Comparison of ENCODE assay signal across 11 cellular contexts in genomic region chr1:183812686-183813569, GRCh38. TPM values are rescaled to one million over a fixed set of nuclear protein-coding genes. Genes with fewer than 3 reads are reported as not detected.
DNase-seq lines count a peak whose midpoint lies in the region; ATAC-seq and TF ChIP-seq lines count a peak whose summit lies in the region.
"Had no signal": no experiment of that assay in that cellular context is flagged by ENCODE, and none has a peak within 500 bp of the region (broad histone marks: within the 10 kb centered on the region; RNA-seq: fewer than 3 reads in every experiment).

No MANE protein-coding gene starts in this region.

- H3K4me1 Mint-ChIP-seq in WTC11 (peaks cover 38% of the 10 kb centered on the region), osteocyte (ENCODE audit: unreplicated experiment) (peaks cover 94% of the 10 kb centered on the region)
- H3K4me1 Mint-ChIP-seq: activated CD4-positive, alpha-beta T cell treated with anti-CD3 and anti-CD28 coated beads, Interleukin-2, amount 10 ng/mL, durations not matched to agents 7 days and 5 days had no signal

- POLR2A ChIA-PET in WTC11 (lab: Charles Lee), result no interaction called here

- no peaks in the 10 kb centered on the region for H3K36me3 Mint-ChIP-seq in WTC11
- peaks cover 31% of the 10 kb centered on the region for H3K36me3 Mint-ChIP-seq in osteocyte (ENCODE audit: unreplicated experiment)

- ATAC-seq in WTC11 (peak; percentile 74), foreskin keratinocyte (peak; percentile 68), HG03469 (IDR thresholded peaks at IDR 0.05; ENCODE audit: unreplicated experiment) (no peak)

- no peak overlapping the region for H3K4me3 Mint-ChIP-seq in WTC11
- H3K4me3 Mint-ChIP-seq in osteocyte (ENCODE audit: unreplicated experiment), result peak overlapping the region; percentile 23
- H3K4me3 Mint-ChIP-seq: activated CD4-positive, alpha-beta T cell treated with anti-CD3 and anti-CD28 coated beads, Interleukin-2, amount 10 ng/mL, durations not matched to agents 7 days and 5 days had no signal

- no peak for TF ChIP-seq CTCF in WTC11 (IDR thresholded peaks at IDR 0.05)
- TF ChIP-seq CTCF in foreskin keratinocyte (conservative IDR thresholded peaks at IDR 0.05), result no peak
- no peak for TF ChIP-seq CTCF in osteocyte (IDR thresholded peaks at IDR 0.05)

- H3K27me3 Mint-ChIP-seq in WTC11 (ENCODE audit: low read depth), result no peaks in the 10 kb centered on the region
- no peaks in the 10 kb centered on the region for H3K27me3 Mint-ChIP-seq in osteocyte (ENCODE audit: unreplicated experiment)
- H3K27me3 Mint-ChIP-seq: activated CD4-positive, alpha-beta T cell treated with anti-CD3 and anti-CD28 coated beads, Interleukin-2, amount 10 ng/mL, durations not matched to agents 7 days and 5 days had no signal

- H3K9me3 Mint-ChIP-seq in WTC11, result no peaks in the 10 kb centered on the region
- no peaks in the 10 kb centered on the region for H3K9me3 Mint-ChIP-seq in osteocyte (ENCODE audit: unreplicated experiment)
- H3K9me3 Mint-ChIP-seq: activated CD4-positive, alpha-beta T cell treated with anti-CD3 and anti-CD28 coated beads, Interleukin-2, amount 10 ng/mL, durations not matched to agents 7 days and 5 days had no signal

- DNase-seq in ELR (ENCODE audit: low read depth) (peak; percentile 48), WTC11 (ENCODE audit: low spot score) (peak; percentile 14), foreskin keratinocyte (peak; percentile 21 to 64), osteocyte (ENCODE audit: extremely low spot score, unreplicated experiment) (no peak), Kasumi-1 (lab: John Stamatoyannopoulos, UW) (no peak), activated gamma-delta T cell (lab: John Stamatoyannopoulos, UW) (no peak), NCI-H1694 treated with DMSO at 0.1 percent for 48 hours (lab: John Stamatoyannopoulos, UW) (no peak)
- DNase-seq: activated CD4-positive, alpha-beta T cell treated with anti-CD3 and anti-CD28 coated beads, Interleukin-2, amount 10 ng/mL, durations not matched to agents 7 days and 5 days had no signal

- no peaks in the 10 kb centered on the region for H3K27me3 ChIP-seq in foreskin keratinocyte
- H3K27me3 ChIP-seq: adrenal gland had no signal

- no peak overlapping the region for H3K27ac ChIP-seq in foreskin keratinocyte
- H3K27ac ChIP-seq: RWPE1 had no signal

- peaks cover 4% of the 10 kb centered on the region for H3K4me1 ChIP-seq in foreskin keratinocyte

- H3K27ac Mint-ChIP-seq in WTC11 (no peak overlapping the region), osteocyte (ENCODE audit: unreplicated experiment) (peak overlapping the region; percentile 86)
- H3K27ac Mint-ChIP-seq: activated CD4-positive, alpha-beta T cell treated with anti-CD3 and anti-CD28 coated beads, Interleukin-2, amount 10 ng/mL, durations not matched to agents 7 days and 5 days had no signal

- CTCF ChIA-PET in WTC11 (lab: Charles Lee), result interaction anchor here (0.9 kb wide), 1 partner anchor 103 kb away, joined by 6 read pairs; no protein-coding TSS in a partner anchor

TF ChIP-seq in WTC11, 78 proteins besides CTCF, POLR2A, EP300 and RAD21:
- TF ChIP-seq ZNF423 (CRISPR knock-in tag; IDR thresholded peaks at IDR 0.05), result no peak
- TF ChIP-seq SP1 (CRISPR knock-in tag; conservative IDR thresholded peaks at IDR 0.05), result no peak
- TF ChIP-seq, protein P1, sequence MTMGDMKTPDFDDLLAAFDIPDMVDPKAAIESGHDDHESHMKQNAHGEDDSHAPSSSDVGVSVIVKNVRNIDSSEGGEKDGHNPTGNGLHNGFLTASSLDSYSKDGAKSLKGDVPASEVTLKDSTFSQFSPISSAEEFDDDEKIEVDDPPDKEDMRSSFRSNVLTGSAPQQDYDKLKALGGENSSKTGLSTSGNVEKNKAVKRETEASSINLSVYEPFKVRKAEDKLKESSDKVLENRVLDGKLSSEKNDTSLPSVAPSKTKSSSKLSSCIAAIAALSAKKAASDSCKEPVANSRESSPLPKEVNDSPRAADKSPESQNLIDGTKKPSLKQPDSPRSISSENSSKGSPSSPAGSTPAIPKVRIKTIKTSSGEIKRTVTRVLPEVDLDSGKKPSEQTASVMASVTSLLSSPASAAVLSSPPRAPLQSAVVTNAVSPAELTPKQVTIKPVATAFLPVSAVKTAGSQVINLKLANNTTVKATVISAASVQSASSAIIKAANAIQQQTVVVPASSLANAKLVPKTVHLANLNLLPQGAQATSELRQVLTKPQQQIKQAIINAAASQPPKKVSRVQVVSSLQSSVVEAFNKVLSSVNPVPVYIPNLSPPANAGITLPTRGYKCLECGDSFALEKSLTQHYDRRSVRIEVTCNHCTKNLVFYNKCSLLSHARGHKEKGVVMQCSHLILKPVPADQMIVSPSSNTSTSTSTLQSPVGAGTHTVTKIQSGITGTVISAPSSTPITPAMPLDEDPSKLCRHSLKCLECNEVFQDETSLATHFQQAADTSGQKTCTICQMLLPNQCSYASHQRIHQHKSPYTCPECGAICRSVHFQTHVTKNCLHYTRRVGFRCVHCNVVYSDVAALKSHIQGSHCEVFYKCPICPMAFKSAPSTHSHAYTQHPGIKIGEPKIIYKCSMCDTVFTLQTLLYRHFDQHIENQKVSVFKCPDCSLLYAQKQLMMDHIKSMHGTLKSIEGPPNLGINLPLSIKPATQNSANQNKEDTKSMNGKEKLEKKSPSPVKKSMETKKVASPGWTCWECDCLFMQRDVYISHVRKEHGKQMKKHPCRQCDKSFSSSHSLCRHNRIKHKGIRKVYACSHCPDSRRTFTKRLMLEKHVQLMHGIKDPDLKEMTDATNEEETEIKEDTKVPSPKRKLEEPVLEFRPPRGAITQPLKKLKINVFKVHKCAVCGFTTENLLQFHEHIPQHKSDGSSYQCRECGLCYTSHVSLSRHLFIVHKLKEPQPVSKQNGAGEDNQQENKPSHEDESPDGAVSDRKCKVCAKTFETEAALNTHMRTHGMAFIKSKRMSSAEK (CRISPR knock-in tag; IDR thresholded peaks at IDR 0.05; ENCODE audit: borderline replicate concordance), result no peak
- no peak for TF ChIP-seq NR2C2 (CRISPR knock-in tag; IDR thresholded peaks at IDR 0.05)
- TF ChIP-seq TP53 (CRISPR knock-in tag; IDR thresholded peaks at IDR 0.05), result no peak
- TF ChIP-seq, protein P2, sequence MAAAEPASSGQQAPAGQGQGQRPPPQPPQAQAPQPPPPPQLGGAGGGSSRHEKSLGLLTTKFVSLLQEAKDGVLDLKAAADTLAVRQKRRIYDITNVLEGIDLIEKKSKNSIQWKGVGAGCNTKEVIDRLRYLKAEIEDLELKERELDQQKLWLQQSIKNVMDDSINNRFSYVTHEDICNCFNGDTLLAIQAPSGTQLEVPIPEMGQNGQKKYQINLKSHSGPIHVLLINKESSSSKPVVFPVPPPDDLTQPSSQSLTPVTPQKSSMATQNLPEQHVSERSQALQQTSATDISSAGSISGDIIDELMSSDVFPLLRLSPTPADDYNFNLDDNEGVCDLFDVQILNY (CRISPR knock-in tag; IDR thresholded peaks at IDR 0.05), result no peak
- TF ChIP-seq, protein P3, sequence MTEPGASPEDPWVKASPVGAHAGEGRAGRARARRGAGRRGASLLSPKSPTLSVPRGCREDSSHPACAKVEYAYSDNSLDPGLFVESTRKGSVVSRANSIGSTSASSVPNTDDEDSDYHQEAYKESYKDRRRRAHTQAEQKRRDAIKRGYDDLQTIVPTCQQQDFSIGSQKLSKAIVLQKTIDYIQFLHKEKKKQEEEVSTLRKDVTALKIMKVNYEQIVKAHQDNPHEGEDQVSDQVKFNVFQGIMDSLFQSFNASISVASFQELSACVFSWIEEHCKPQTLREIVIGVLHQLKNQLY (CRISPR knock-in tag; IDR thresholded peaks at IDR 0.05), result no peak
- TF ChIP-seq ZNF263 (CRISPR knock-in tag; IDR thresholded peaks at IDR 0.05; ENCODE audit: low read depth), result no peak
- TF ChIP-seq EMX1 (CRISPR knock-in tag; IDR thresholded peaks at IDR 0.05), result no peak
- TF ChIP-seq, protein P4, sequence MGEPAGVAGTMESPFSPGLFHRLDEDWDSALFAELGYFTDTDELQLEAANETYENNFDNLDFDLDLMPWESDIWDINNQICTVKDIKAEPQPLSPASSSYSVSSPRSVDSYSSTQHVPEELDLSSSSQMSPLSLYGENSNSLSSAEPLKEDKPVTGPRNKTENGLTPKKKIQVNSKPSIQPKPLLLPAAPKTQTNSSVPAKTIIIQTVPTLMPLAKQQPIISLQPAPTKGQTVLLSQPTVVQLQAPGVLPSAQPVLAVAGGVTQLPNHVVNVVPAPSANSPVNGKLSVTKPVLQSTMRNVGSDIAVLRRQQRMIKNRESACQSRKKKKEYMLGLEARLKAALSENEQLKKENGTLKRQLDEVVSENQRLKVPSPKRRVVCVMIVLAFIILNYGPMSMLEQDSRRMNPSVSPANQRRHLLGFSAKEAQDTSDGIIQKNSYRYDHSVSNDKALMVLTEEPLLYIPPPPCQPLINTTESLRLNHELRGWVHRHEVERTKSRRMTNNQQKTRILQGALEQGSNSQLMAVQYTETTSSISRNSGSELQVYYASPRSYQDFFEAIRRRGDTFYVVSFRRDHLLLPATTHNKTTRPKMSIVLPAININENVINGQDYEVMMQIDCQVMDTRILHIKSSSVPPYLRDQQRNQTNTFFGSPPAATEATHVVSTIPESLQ (CRISPR knock-in tag; IDR thresholded peaks at IDR 0.05), result no peak
- TF ChIP-seq ZMAT4 (CRISPR knock-in tag; IDR thresholded peaks at IDR 0.05), result no peak
- TF ChIP-seq, protein P5, sequence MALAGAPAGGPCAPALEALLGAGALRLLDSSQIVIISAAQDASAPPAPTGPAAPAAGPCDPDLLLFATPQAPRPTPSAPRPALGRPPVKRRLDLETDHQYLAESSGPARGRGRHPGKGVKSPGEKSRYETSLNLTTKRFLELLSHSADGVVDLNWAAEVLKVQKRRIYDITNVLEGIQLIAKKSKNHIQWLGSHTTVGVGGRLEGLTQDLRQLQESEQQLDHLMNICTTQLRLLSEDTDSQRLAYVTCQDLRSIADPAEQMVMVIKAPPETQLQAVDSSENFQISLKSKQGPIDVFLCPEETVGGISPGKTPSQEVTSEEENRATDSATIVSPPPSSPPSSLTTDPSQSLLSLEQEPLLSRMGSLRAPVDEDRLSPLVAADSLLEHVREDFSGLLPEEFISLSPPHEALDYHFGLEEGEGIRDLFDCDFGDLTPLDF (CRISPR knock-in tag; IDR thresholded peaks at IDR 0.05), result no peak

RNA-seq across cellular contexts. Expression of gene RGL1, which starts 8.0 kb away (rescaled TPM):
- total RNA-seq in WTC11 (2021), result 1.3 to 1.5 TPM (median 1.3 TPM) in 3 replicates
- 1.1 and 1.2 TPM in 2 replicates for total RNA-seq in foreskin keratinocyte
- 0.34 and 0.37 TPM in 2 replicates for polyA plus RNA-seq in foreskin keratinocyte
- 68.1 and 69.4 TPM in 2 replicates for total RNA-seq in osteocyte

Comparison
In these comparisons a context has a peak if more than half of its experiments do, and no peak if none do; other contexts are left out.
1. DNase-seq: peak in ELR (single experiment), WTC11 (single experiment) and foreskin keratinocyte (2 of 2); none in osteocyte (single experiment), Kasumi-1 (0 of 2), activated gamma-delta T cell (single experiment) and NCI-H1694 treated with DMSO at 0.1 percent for 48 hours (single experiment).
2. RNA of gene RGL1, which starts 8.0 kb away (total RNA-seq): 68.1 to 69.4 TPM in osteocyte; 1.3 to 1.5 TPM in WTC11 and 1.1 to 1.2 TPM in foreskin keratinocyte; every median in the first group is over 10 times any median in the second.